ENCODE assay signal across 12 cellular contexts in the genomic region with DNA sequence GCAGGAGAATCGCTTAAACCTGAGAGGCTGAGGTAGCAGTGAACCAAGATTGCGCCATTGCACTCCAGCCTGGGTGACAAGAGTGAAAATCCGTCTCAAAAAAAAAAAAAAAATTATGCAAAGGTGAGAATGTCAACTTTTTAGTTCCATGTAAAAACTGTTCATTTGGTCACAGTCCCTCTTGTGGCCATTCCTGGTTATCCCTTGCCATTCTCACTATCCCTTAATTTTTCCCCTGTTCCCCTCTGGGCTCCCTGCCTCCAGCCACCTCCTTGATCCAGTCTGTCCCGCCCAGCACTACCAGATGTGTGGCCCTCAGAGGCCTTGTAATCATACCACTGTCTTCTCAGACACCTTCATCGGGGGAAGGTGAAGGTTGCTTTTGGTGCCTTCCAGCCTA. TPM values are rescaled to one million over a fixed set of nuclear protein-coding genes. Genes with fewer than 3 reads are reported as not detected.
A peak's percentile ranks its signal among the peaks of the same experiment; 100 is the strongest.
DNase-seq lines count a peak whose midpoint lies in the region; ATAC-seq and TF ChIP-seq lines count a peak whose summit lies in the region.
"Had no signal": no experiment of that assay in that cellular context is flagged by ENCODE, and none has a peak within 500 bp of the region (broad histone marks: within the 10 kb centered on the region; RNA-seq: fewer than 3 reads in every experiment).

No MANE protein-coding gene starts in this region.

- no peaks in the 10 kb centered on the region for H3K9me3 ChIP-seq in cardiac muscle cell (ENCODE audit: low read depth)
- H3K9me3 ChIP-seq in heart left ventricle: no peaks in the 10 kb centered on the region
- no peaks in the 10 kb centered on the region for H3K9me3 ChIP-seq in RWPE2 (ENCODE audit: severe bottlenecking)
- no peaks in the 10 kb centered on the region for H3K9me3 ChIP-seq in upper lobe of right lung
- H3K9me3 ChIP-seq in tibial nerve: no peaks in the 10 kb centered on the region
- H3K9me3 ChIP-seq: upper lobe of left lung had no signal

- TF ChIP-seq POLR2A in heart left ventricle (IDR thresholded peaks at IDR 0.05): no peak
- no peak for TF ChIP-seq POLR2A in tibial nerve (IDR thresholded peaks at IDR 0.05)

- intact Hi-C loops in heart left ventricle (cut with DNase I) (no loop called here), upper lobe of right lung (cut with DNase I) (no loop called here)

- H3K36me3 ChIP-seq in cardiac muscle cell: no peaks in the 10 kb centered on the region
- peaks cover 0 to 9% (median 0%) of the 10 kb centered on the region in 9 donors for H3K36me3 ChIP-seq in heart left ventricle
- H3K36me3 ChIP-seq in RWPE2 (ENCODE audit: low read depth): peaks cover 3% of the 10 kb centered on the region; the same call in 1 of the 2 replicates
- peaks cover 13% of the 10 kb centered on the region for H3K36me3 ChIP-seq in upper lobe of right lung
- H3K36me3 ChIP-seq in tibial nerve: peaks cover 0 to 4% (median 0%) of the 10 kb centered on the region in 3 donors
- H3K36me3 ChIP-seq: upper lobe of left lung had no signal

- ATAC-seq in heart left ventricle: no peak
- no peak for ATAC-seq in RWPE2 (ENCODE audit: low read depth)
- ATAC-seq in upper lobe of right lung: no peak
- ATAC-seq in HG02938 (IDR thresholded peaks at IDR 0.05; ENCODE audit: unreplicated experiment): no peak

- no peak overlapping the region for H3K4me3 ChIP-seq in cardiac muscle cell
- no peak overlapping the region for H3K4me3 ChIP-seq in heart left ventricle
- no peak overlapping the region for H3K4me3 ChIP-seq in RWPE2 (ENCODE audit: severe bottlenecking)
- no peak overlapping the region for H3K4me3 ChIP-seq in fibroblast of the aortic adventitia (ENCODE audit: low read depth, low read length)
- H3K4me3 ChIP-seq in upper lobe of right lung: no peak overlapping the region
- H3K4me3 ChIP-seq in tibial nerve: no peak overlapping the region
- H3K4me3 ChIP-seq: upper lobe of left lung had no signal

- H3K27me3 ChIP-seq in cardiac muscle cell: no peaks in the 10 kb centered on the region
- H3K27me3 ChIP-seq in heart left ventricle: no peaks in the 10 kb centered on the region
- H3K27me3 ChIP-seq in RWPE2 (ENCODE audit: insufficient read depth, poor library complexity, severe bottlenecking): no peaks in the 10 kb centered on the region
- no peaks in the 10 kb centered on the region for H3K27me3 ChIP-seq in upper lobe of right lung
- no peaks in the 10 kb centered on the region for H3K27me3 ChIP-seq in tibial nerve
- H3K27me3 ChIP-seq: upper lobe of left lung had no signal

- DNase-seq in cardiac muscle cell (ENCODE audit: low read depth in 1 of 2, low spot score in 1 of 2) (peak in 1 of 2 donors; percentile 6), heart left ventricle (no peak), RWPE2 (ENCODE audit: low spot score) (no peak), fibroblast of the aortic adventitia (ENCODE audit: low read depth) (peak; percentile 5), upper lobe of right lung (no peak), tibial nerve (ENCODE audit: low spot score in 2 of 2) (no peak)
- no peak for DNase-seq in stimulated activated CD4-positive, alpha-beta T cell treated with anti-CD3 and anti-CD28 coated beads, Interleukin-2, amount 100 ng/mL, for 24 hours
- DNase-seq: midbrain; NCI-H1436; stimulated activated CD4-positive, alpha-beta T cell treated with anti-CD3 and anti-CD28 coated beads, Interleukin-1b, Interleukin-23, amount 100 ng/mL, for 48 hours; upper lobe of left lung had no signal

- peaks cover 16% of the 10 kb centered on the region for H3K4me1 ChIP-seq in cardiac muscle cell (ENCODE audit: low read depth)
- peaks cover 0 to 8% (median 0%) of the 10 kb centered on the region in 12 donors for H3K4me1 ChIP-seq in heart left ventricle
- H3K4me1 ChIP-seq in RWPE2 (ENCODE audit: insufficient read depth, poor library complexity, severe bottlenecking): peaks cover 3% of the 10 kb centered on the region
- peaks cover 3% of the 10 kb centered on the region for H3K4me1 ChIP-seq in upper lobe of right lung
- H3K4me1 ChIP-seq in tibial nerve: peaks cover 0 to 4% (median 0%) of the 10 kb centered on the region in 4 donors

- TF ChIP-seq CTCF in cardiac muscle cell (IDR thresholded peaks at IDR 0.05; ENCODE audit: low read depth, low read length) (peak; percentile 34), heart left ventricle (IDR thresholded peaks at IDR 0.05) (peak in 5 of 12 donors; percentile 16 to 25 (median 21)), RWPE2 (IDR thresholded peaks at IDR 0.05; ENCODE audit: poor library complexity, severe bottlenecking) (peak; percentile 22), fibroblast of the aortic adventitia (IDR thresholded peaks at IDR 0.05; ENCODE audit: insufficient read depth, low read length) (peak; percentile 44), upper lobe of right lung (IDR thresholded peaks at IDR 0.05) (peak; percentile 14), tibial nerve (IDR thresholded peaks at IDR 0.05) (peak in 2 of 5 experiments; percentile 9 to 16)

- WGBS in heart left ventricle, 4 donors: 86 to 89% (median 88%) methylated on average over 5 of the region's 5 CpGs
- WGBS in tibial nerve, 2 donors: 79% methylated on average over 5 of the region's 5 CpGs

- TF ChIP-seq EP300 in tibial nerve (IDR thresholded peaks at IDR 0.05): no peak

- H3K27ac ChIP-seq in cardiac muscle cell: no peak overlapping the region
- H3K27ac ChIP-seq in heart left ventricle: no peak overlapping the region
- no peak overlapping the region for H3K27ac ChIP-seq in RWPE2 (ENCODE audit: poor library complexity, severe bottlenecking)
- H3K27ac ChIP-seq in upper lobe of right lung: no peak overlapping the region
- no peak overlapping the region for H3K27ac ChIP-seq in tibial nerve
- H3K27ac ChIP-seq: upper lobe of left lung had no signal

RNA-seq across cellular contexts. Expression of gene DCAF7, which starts 23.4 kb away (rescaled TPM):
- total RNA-seq in cardiac muscle cell (48.2 and 56.7 TPM in 2 replicates), heart left ventricle (10 to 100 TPM; 30.2 to 61.8 (median 47.8) TPM), fibroblast of the aortic adventitia (ENCODE audit: low replicate concordance) (28.5 and 31.5 TPM in 2 replicates), upper lobe of right lung (79.9 TPM), tibial nerve (10 to 100 TPM; 25.5 to 33.3 (median 28.2) TPM)
- polyA plus RNA-seq in cardiac muscle cell (55.1 and 95.0 TPM in 2 replicates), heart left ventricle (10 to 100 TPM in 1 of 2 donors, 1 to 10 TPM in 1; 9.9 to 31.3 TPM)

RNA-seq across cellular contexts. Expression of gene TACO1, which starts 27.1 kb away (rescaled TPM):
- total RNA-seq in cardiac muscle cell: 25.6 and 34.1 TPM in 2 replicates
- polyA plus RNA-seq in cardiac muscle cell: 41.3 and 54.9 TPM in 2 replicates
- total RNA-seq in heart left ventricle: 10 to 100 TPM; 23.0 to 48.0 (median 40.6) TPM
- polyA plus RNA-seq in heart left ventricle: 10 to 100 TPM; 52.7 to 54.9 TPM
- total RNA-seq in fibroblast of the aortic adventitia (ENCODE audit: low replicate concordance): 16.1 and 20.3 TPM in 2 replicates
- total RNA-seq in upper lobe of right lung: 16.1 TPM
- total RNA-seq in tibial nerve: 10 to 100 TPM in 3 of 4 donors, 1 to 10 TPM in 1; 9.8 to 18.0 (median 13.3) TPM

RNA-seq across cellular contexts. Expression of gene MAP3K3, which starts 48.6 kb away (rescaled TPM):
- 28.1 and 31.1 TPM in 2 replicates for total RNA-seq in cardiac muscle cell
- 26.5 and 31.9 TPM in 2 replicates for polyA plus RNA-seq in cardiac muscle cell
- 100 to 1,000 TPM in 1 of 9 donors, 10 to 100 TPM in 8; 31.0 to 102 (median 58.0) TPM for total RNA-seq in heart left ventricle
- 10 to 100 TPM; 20.5 to 70.9 TPM for polyA plus RNA-seq in heart left ventricle
- 25.0 and 37.4 TPM in 2 replicates for total RNA-seq in fibroblast of the aortic adventitia (ENCODE audit: low replicate concordance)
- total RNA-seq in upper lobe of right lung: 57.5 TPM
- 100 to 1,000 TPM in 1 of 4 donors, 10 to 100 TPM in 3; 62.8 to 107 (median 71.7) TPM for total RNA-seq in tibial nerve

RNA-seq across cellular contexts. Expression of gene KCNH6, which starts 50.5 kb away (rescaled TPM):
- total RNA-seq in cardiac muscle cell: 0.06 and 0.11 TPM in 2 replicates
- 0.44 TPM in 1 of 2 replicates, not detected in the other for polyA plus RNA-seq in cardiac muscle cell
- not detected for total RNA-seq in heart left ventricle
- polyA plus RNA-seq in heart left ventricle: under 1 TPM in 1 of 2 donors, not detected in 1; 0.01 TPM
- total RNA-seq in fibroblast of the aortic adventitia (ENCODE audit: low replicate concordance): not detected in 2 replicates
- not detected for total RNA-seq in upper lobe of right lung
- total RNA-seq in tibial nerve: not detected
